Comparison of ENCODE assay signal across 2 cellular contexts in genomic region chr6:37185949-37186720, GRCh38.
A peak's percentile ranks its signal among the peaks of the same experiment; 100 is the strongest.
TF ChIP-seq lines count a peak whose summit lies in the region.
"Not testable (repeated sequence)": the region's sequence is repeated elsewhere in the genome, so short reads cannot be mapped to it uniquely, and the experiment has no call there.

No MANE protein-coding gene starts in this region.

TF ChIP-seq in SK-N-SH treated with all-trans-retinoic acid at 6 μM for 48 hours, 23 proteins besides CTCF, POLR2A, EP300 and RAD21:
- peak; percentile 73; the same call in 1 of the 2 replicates for TF ChIP-seq ZNF8 (CRISPR knock-in tag; IDR thresholded peaks at IDR 0.05)
TF ChIP-seq in SK-N-SH treated with all-trans-retinoic acid at 6 μM for 48 hours: peak in this region for 1; not testable (repeated sequence) for 22.

TF ChIP-seq in K562, 482 proteins besides CTCF, POLR2A, EP300 and RAD21 (continues in another document):
- TF ChIP-seq ESRRA (IDR thresholded peaks at IDR 0.05; ENCODE audit: borderline replicate concordance, low read depth) (peak; percentile 18; the same call in 1 of the 2 replicates), RBM25 (IDR thresholded peaks at IDR 0.05; ENCODE audit: low read depth, low read length, severe bottlenecking) (peak; percentile 45), ZNF24 (IDR thresholded peaks at IDR 0.05) (peak; percentile 89; the same call in 1 of the 2 replicates), MTA1 (IDR thresholded peaks at IDR 0.05; ENCODE audit: borderline replicate concordance) (peak; percentile 15; the same call in 1 of the 2 replicates), AFF1 (IDR thresholded peaks at IDR 0.05; ENCODE audit: low read depth in 1 of 2, partially characterized antibody in 2 of 2) (peak; percentile 47 to 96), BCOR (IDR thresholded peaks at IDR 0.05) (peak; percentile 81), HSF4 (CRISPR knock-in tag; IDR thresholded peaks at IDR 0.05; ENCODE audit: borderline replicate concordance) (0 out of 2 replicates have a peak, but pooled peaks have one; percentile 37), MEF2A (IDR thresholded peaks at IDR 0.05; ENCODE audit: control insufficient read depth, low read depth, low read length) (peak; percentile 38; the same call in 1 of the 2 replicates), RCOR1 (IDR thresholded peaks at IDR 0.05; ENCODE audit: borderline replicate concordance in 1 of 2, low read depth in 2 of 2, low read length in 2 of 2) (peak in 1 of 2 experiments; percentile 90; a peak in 2 of 4 replicates), JUND (tag; IDR thresholded peaks at IDR 0.05; ENCODE audit: borderline replicate concordance, low read depth, low read length) (peak; percentile 15; the same call in 1 of the 3 replicates), GMEB1 (CRISPR knock-in tag; IDR thresholded peaks at IDR 0.05) (peak; percentile 34; the same call in 1 of the 2 replicates), ZNF347 (CRISPR knock-in tag; IDR thresholded peaks at IDR 0.05; ENCODE audit: low read depth) (0 out of 2 replicates have a peak, but pooled peaks have one; percentile 33), PHF20 (IDR thresholded peaks at IDR 0.05; ENCODE audit: partially characterized antibody) (peak; percentile 18), ZNF239 (CRISPR knock-in tag; IDR thresholded peaks at IDR 0.05) (peak; percentile 7; the same call in 1 of the 2 replicates), HMG20B (CRISPR knock-in tag; IDR thresholded peaks at IDR 0.05) (0 out of 2 replicates have a peak, but pooled peaks have one; percentile 69), SMARCE1 (IDR thresholded peaks at IDR 0.05) (peak; percentile 41; the same call in 1 of the 2 replicates), NR4A1 (tag; IDR thresholded peaks at IDR 0.05) (peak; percentile 24; the same call in 1 of the 2 replicates), ZNF175 (CRISPR knock-in tag; IDR thresholded peaks at IDR 0.05; ENCODE audit: low read depth) (peak; percentile 50; the same call in 1 of the 2 replicates), TSC22D4 (tag; IDR thresholded peaks at IDR 0.05) (peak; percentile 58; the same call in 1 of the 2 replicates), OTX1 (CRISPR knock-in tag; IDR thresholded peaks at IDR 0.05) (0 out of 2 replicates have a peak, but pooled peaks have one; percentile 5), GATA2 (CRISPR knock-in tag; IDR thresholded peaks at IDR 0.05) (0 out of 2 replicates have a peak, but pooled peaks have one; percentile 30), MAZ (CRISPR knock-in tag; conservative IDR thresholded peaks at IDR 0.05 in 1 of 2, IDR thresholded peaks at IDR 0.05 in 1 of 2) (0 out of 4 replicates have a peak, but pooled peaks of 1 of the 2 experiments have one; percentile 29), ZKSCAN8 (CRISPR knock-in tag; IDR thresholded peaks at IDR 0.05) (0 out of 2 replicates have a peak, but pooled peaks have one; percentile 40), SP1 (CRISPR knock-in tag; IDR thresholded peaks at IDR 0.05) (peak; percentile 61), MEF2D (tag; conservative IDR thresholded peaks at IDR 0.05; ENCODE audit: low read depth) (peak; percentile 98), ZNF146 (CRISPR knock-in tag; IDR thresholded peaks at IDR 0.05; ENCODE audit: unreplicated experiment) (peak; percentile 95), ATF4 (CRISPR knock-in tag; IDR thresholded peaks at IDR 0.05) (0 out of 2 replicates have a peak, but pooled peaks have one; percentile 21), NFIC (IDR thresholded peaks at IDR 0.05) (peak; percentile 8; the same call in 1 of the 2 replicates), HDAC2 (IDR thresholded peaks at IDR 0.05) (peak; percentile 61), TSHZ1 (CRISPR knock-in tag; IDR thresholded peaks at IDR 0.05) (peak; percentile 45; the same call in 1 of the 2 replicates), SOX6 (IDR thresholded peaks at IDR 0.05) (peak; percentile 92), ZNF592 (IDR thresholded peaks at IDR 0.05) (peak; percentile 55; the same call in 1 of the 2 replicates), SMARCA5 (IDR thresholded peaks at IDR 0.05) (peak; percentile 81; the same call in 1 of the 2 replicates), NFRKB (IDR thresholded peaks at IDR 0.05; ENCODE audit: low read depth) (0 out of 2 replicates have a peak, but pooled peaks have one; percentile 67), NR2C1 (IDR thresholded peaks at IDR 0.05) (peak; percentile 31; the same call in 1 of the 2 replicates), NR2C1 (tag; IDR thresholded peaks at IDR 0.05) (peak; percentile 30; the same call in 1 of the 2 replicates), KLF6 (CRISPR knock-in tag; IDR thresholded peaks at IDR 0.05; ENCODE audit: borderline replicate concordance) (peak; percentile 61; the same call in 1 of the 2 replicates), MEIS2 (IDR thresholded peaks at IDR 0.05; ENCODE audit: partially characterized antibody) (peak; percentile 43), CXXC5 (CRISPR knock-in tag; IDR thresholded peaks at IDR 0.05) (peak; percentile 11; the same call in 1 of the 2 replicates), RNF2 (IDR thresholded peaks at IDR 0.05) (peak; percentile 34; the same call in 1 of the 2 replicates)
- TF ChIP-seq, protein P1, sequence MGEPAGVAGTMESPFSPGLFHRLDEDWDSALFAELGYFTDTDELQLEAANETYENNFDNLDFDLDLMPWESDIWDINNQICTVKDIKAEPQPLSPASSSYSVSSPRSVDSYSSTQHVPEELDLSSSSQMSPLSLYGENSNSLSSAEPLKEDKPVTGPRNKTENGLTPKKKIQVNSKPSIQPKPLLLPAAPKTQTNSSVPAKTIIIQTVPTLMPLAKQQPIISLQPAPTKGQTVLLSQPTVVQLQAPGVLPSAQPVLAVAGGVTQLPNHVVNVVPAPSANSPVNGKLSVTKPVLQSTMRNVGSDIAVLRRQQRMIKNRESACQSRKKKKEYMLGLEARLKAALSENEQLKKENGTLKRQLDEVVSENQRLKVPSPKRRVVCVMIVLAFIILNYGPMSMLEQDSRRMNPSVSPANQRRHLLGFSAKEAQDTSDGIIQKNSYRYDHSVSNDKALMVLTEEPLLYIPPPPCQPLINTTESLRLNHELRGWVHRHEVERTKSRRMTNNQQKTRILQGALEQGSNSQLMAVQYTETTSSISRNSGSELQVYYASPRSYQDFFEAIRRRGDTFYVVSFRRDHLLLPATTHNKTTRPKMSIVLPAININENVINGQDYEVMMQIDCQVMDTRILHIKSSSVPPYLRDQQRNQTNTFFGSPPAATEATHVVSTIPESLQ (CRISPR knock-in tag; IDR thresholded peaks at IDR 0.05): 0 out of 2 replicates have a peak, but pooled peaks have one; percentile 32
- TF ChIP-seq, protein P2, sequence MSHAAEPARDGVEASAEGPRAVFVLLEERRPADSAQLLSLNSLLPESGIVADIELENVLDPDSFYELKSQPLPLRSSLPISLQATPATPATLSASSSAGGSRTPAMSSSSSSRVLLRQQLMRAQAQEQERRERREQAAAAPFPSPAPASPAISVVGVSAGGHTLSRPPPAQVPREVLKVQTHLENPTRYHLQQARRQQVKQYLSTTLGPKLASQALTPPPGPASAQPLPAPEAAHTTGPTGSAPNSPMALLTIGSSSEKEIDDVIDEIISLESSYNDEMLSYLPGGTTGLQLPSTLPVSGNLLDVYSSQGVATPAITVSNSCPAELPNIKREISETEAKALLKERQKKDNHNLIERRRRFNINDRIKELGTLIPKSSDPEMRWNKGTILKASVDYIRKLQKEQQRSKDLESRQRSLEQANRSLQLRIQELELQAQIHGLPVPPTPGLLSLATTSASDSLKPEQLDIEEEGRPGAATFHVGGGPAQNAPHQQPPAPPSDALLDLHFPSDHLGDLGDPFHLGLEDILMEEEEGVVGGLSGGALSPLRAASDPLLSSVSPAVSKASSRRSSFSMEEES (CRISPR knock-in tag; IDR thresholded peaks at IDR 0.05): 0 out of 2 replicates have a peak, but pooled peaks have one; percentile 1
- not testable (repeated sequence) for TF ChIP-seq JUND (IDR thresholded peaks at IDR 0.05; ENCODE audit: borderline replicate concordance, low read depth, low read length); NR4A1 (CRISPR knock-in tag; IDR thresholded peaks at IDR 0.05)
